ENCODE assay signal across 14 cellular contexts in the genomic region with DNA sequence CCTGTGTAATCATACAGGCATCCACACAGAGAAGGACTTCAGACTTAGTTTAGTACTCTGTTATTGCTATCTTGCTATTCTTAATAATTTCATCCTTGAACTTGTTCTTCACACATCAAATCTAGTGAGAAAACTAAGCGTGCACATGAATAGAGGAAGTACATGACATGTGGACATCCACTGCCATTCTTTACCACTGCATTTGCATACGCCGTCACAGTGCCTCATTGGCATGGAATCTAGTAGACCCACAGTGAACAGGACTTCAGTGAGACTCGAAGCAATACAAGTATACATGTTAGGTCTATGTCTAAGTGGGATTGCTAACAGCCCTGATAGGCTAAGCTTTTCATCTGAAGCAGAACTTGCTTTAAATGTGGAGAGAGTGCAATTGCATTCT.
DNase-seq lines count a peak whose midpoint lies in the region; ATAC-seq and TF ChIP-seq lines count a peak whose summit lies in the region.
"Had no signal": no experiment of that assay in that cellular context is flagged by ENCODE, and none has a peak within 500 bp of the region (broad histone marks: within the 10 kb centered on the region; RNA-seq: fewer than 3 reads in every experiment).

No MANE protein-coding gene starts in this region.

- no peak overlapping the region for H3K4me3 Mint-ChIP-seq in activated B cell treated with CpG ODN at 0.5 μM for 24 hours
- no peak overlapping the region for H3K4me3 Mint-ChIP-seq in activated naive CD4-positive, alpha-beta T cell treated with anti-CD3 and anti-CD28 coated beads, Interleukin-2, amount 10 ng/mL, durations not matched to agents 7 days and 5 days
- H3K4me3 Mint-ChIP-seq: activated CD8-positive, alpha-beta T cell treated with anti-CD3 and anti-CD28 coated beads for 36 hours; neural crest cell had no signal

- no peak for DNase-seq in activated B cell treated with CpG ODN at 0.5 μM for 24 hours
- DNase-seq in activated naive CD4-positive, alpha-beta T cell treated with anti-CD3 and anti-CD28 coated beads, Interleukin-2, amount 10 ng/mL, durations not matched to agents 7 days and 5 days = no peak
- no peak for DNase-seq in cardiac septum (ENCODE audit: low spot score)
- no peak for DNase-seq in activated gamma-delta T cell (lab: John Stamatoyannopoulos, UW)
- no peak for DNase-seq in CD1c-positive myeloid dendritic cell (ENCODE audit: extremely low spot score)
- DNase-seq: activated CD8-positive, alpha-beta T cell treated with anti-CD3 and anti-CD28 coated beads for 36 hours; activated naive CD4-positive, alpha-beta T cell; head of caudate nucleus; NCI-H2227 treated with DMSO at 0.1 percent for 48 hours had no signal

- no peaks in the 10 kb centered on the region for H3K9me3 Mint-ChIP-seq in activated B cell treated with CpG ODN at 0.5 μM for 24 hours
- H3K9me3 Mint-ChIP-seq in activated naive CD4-positive, alpha-beta T cell treated with anti-CD3 and anti-CD28 coated beads, Interleukin-2, amount 10 ng/mL, durations not matched to agents 7 days and 5 days = no peaks in the 10 kb centered on the region
- H3K9me3 Mint-ChIP-seq: activated CD8-positive, alpha-beta T cell treated with anti-CD3 and anti-CD28 coated beads for 36 hours; neural crest cell had no signal

- intact Hi-C loops in activated B cell treated with CpG ODN at 0.5 μM for 24 hours (cut with micrococcal nuclease) (loop anchor here (2.0 kb wide), 1 partner anchor 29 kb away; no protein-coding TSS in a partner anchor), cardiac septum (cut with DNase I) (no loop called here)

- H3K36me3 Mint-ChIP-seq in activated B cell treated with CpG ODN at 0.5 μM for 24 hours (ENCODE audit: low read depth) = no peaks in the 10 kb centered on the region
- H3K36me3 Mint-ChIP-seq in activated naive CD4-positive, alpha-beta T cell treated with anti-CD3 and anti-CD28 coated beads, Interleukin-2, amount 10 ng/mL, durations not matched to agents 7 days and 5 days = no peaks in the 10 kb centered on the region

- peak; percentile 76 for ATAC-seq in GM18873 (IDR thresholded peaks at IDR 0.05; ENCODE audit: low FRiP score, unreplicated experiment)
- peak; percentile 75 for ATAC-seq in GM21576 (IDR thresholded peaks at IDR 0.05; ENCODE audit: unreplicated experiment)
- peak; percentile 70 for ATAC-seq in HG03135 (IDR thresholded peaks at IDR 0.05; ENCODE audit: unreplicated experiment)
- peak; percentile 96 for ATAC-seq in activated B cell treated with CpG ODN at 0.5 μM for 24 hours (ENCODE audit: low read depth)
- ATAC-seq: activated CD8-positive, alpha-beta T cell treated with anti-CD3 and anti-CD28 coated beads for 36 hours; left lobe of liver had no signal

- POLR2A ChIA-PET in activated B cell treated with CpG ODN at 0.5 μM for 24 hours (lab: Charles Lee) = interaction anchor here (1.0 kb wide), 1 partner anchor 592 kb away, joined by 4 read pairs; a partner anchor contains a TSS

- no peak for TF ChIP-seq CTCF in activated B cell treated with CpG ODN at 0.5 μM for 24 hours (IDR thresholded peaks at IDR 0.05)

- no peaks in the 10 kb centered on the region for H3K27me3 Mint-ChIP-seq in activated B cell treated with CpG ODN at 0.5 μM for 24 hours
- H3K27me3 Mint-ChIP-seq in activated naive CD4-positive, alpha-beta T cell treated with anti-CD3 and anti-CD28 coated beads, Interleukin-2, amount 10 ng/mL, durations not matched to agents 7 days and 5 days = no peaks in the 10 kb centered on the region

- CTCF ChIA-PET in activated B cell treated with CpG ODN at 0.5 μM for 24 hours (lab: Charles Lee) = interaction anchor here (0.6 to 1.7 kb wide), 2 partner anchors 12 to 283 kb away, joined by 3 to 4 read pairs; no protein-coding TSS in a partner anchor
- CTCF ChIA-PET in activated naive CD4-positive, alpha-beta T cell treated with anti-CD3 and anti-CD28 coated beads, Interleukin-2, amount 10 ng/mL, durations not matched to agents 7 days and 5 days (lab: Charles Lee) = no interaction called here

- no peak overlapping the region for H3K27ac Mint-ChIP-seq in activated B cell treated with CpG ODN at 0.5 μM for 24 hours
- no peak overlapping the region for H3K27ac Mint-ChIP-seq in activated naive CD4-positive, alpha-beta T cell treated with anti-CD3 and anti-CD28 coated beads, Interleukin-2, amount 10 ng/mL, durations not matched to agents 7 days and 5 days
- H3K27ac Mint-ChIP-seq: activated CD8-positive, alpha-beta T cell treated with anti-CD3 and anti-CD28 coated beads for 36 hours had no signal

- H3K4me1 Mint-ChIP-seq in activated B cell treated with CpG ODN at 0.5 μM for 24 hours = peaks cover 20% of the 10 kb centered on the region
- H3K4me1 Mint-ChIP-seq in activated naive CD4-positive, alpha-beta T cell treated with anti-CD3 and anti-CD28 coated beads, Interleukin-2, amount 10 ng/mL, durations not matched to agents 7 days and 5 days = no peaks in the 10 kb centered on the region
